In genomic region chr13:28137556-28137955, GRCh38 we compare ENCODE assay signal across 8 cellular contexts. TPM values are rescaled to one million over a fixed set of nuclear protein-coding genes. Genes with fewer than 3 reads are reported as not detected.
DNase-seq lines count a peak whose midpoint lies in the region; ATAC-seq, FAIRE-seq and TF ChIP-seq lines count a peak whose summit lies in the region.

No MANE protein-coding gene starts in this region.

- peaks cover 3% of the 10 kb centered on the region for H3K79me1 ChIP-seq in mesenchymal stem cell (replicated peaks; ENCODE audit: low read length, poor library complexity, severe bottlenecking)

- no peak overlapping the region for H2BK5ac ChIP-seq in mesenchymal stem cell (ENCODE audit: low read depth, low read length, poor library complexity, severe bottlenecking)

- H3K4ac ChIP-seq in mesenchymal stem cell (ENCODE audit: low read depth in 1 of 2, low read length in 2 of 2), result peak overlapping the region; percentile 75

- no peak for TF ChIP-seq POLR2A in vagina (IDR thresholded peaks at IDR 0.05)

- H2AK5ac ChIP-seq in mesenchymal stem cell (ENCODE audit: low read length, severe bottlenecking), result peak overlapping the region; percentile 42

- no peak overlapping the region for H4K91ac ChIP-seq in mesenchymal stem cell (ENCODE audit: low read length)

- H3K23ac ChIP-seq in mesenchymal stem cell (ENCODE audit: low read length in 2 of 2), result no peak overlapping the region

- H2BK12ac ChIP-seq in mesenchymal stem cell (ENCODE audit: low read length in 2 of 2), result peak overlapping the region; percentile 21 to 89

- ATAC-seq in GM19397 (IDR thresholded peaks at IDR 0.05; ENCODE audit: unreplicated experiment), result peak; percentile 1
- ATAC-seq in HG03039 (IDR thresholded peaks at IDR 0.05; ENCODE audit: unreplicated experiment), result no peak
- ATAC-seq in HG02759 (IDR thresholded peaks at IDR 0.05; ENCODE audit: unreplicated experiment), result no peak

- intact Hi-C loops in vagina (cut with DNase I), result no loop called here

- H3K27ac ChIP-seq in mesenchymal stem cell (ENCODE audit: low read length, poor library complexity, severe bottlenecking) (peak overlapping the region; percentile 53), vagina (peak overlapping the region; percentile 94)

- H2BK15ac ChIP-seq in mesenchymal stem cell (ENCODE audit: low read depth, poor library complexity, severe bottlenecking), result no peak overlapping the region

- no peak overlapping the region for H4K8ac ChIP-seq in mesenchymal stem cell (ENCODE audit: low read length)

- no peaks in the 10 kb centered on the region for H3K9me3 ChIP-seq in mesenchymal stem cell (ENCODE audit: control insufficient read depth, low read length)
- H3K9me3 ChIP-seq in vagina, result no peaks in the 10 kb centered on the region

- peak overlapping the region in 1 of 2 experiments; percentile 99 for H3K18ac ChIP-seq in mesenchymal stem cell (ENCODE audit: low read depth in 1 of 2, low read length in 2 of 2)

- H3K4me1 ChIP-seq in mesenchymal stem cell (ENCODE audit: control insufficient read depth, insufficient read depth, low read depth, low read length) (peaks cover 6% of the 10 kb centered on the region), vagina (peaks cover 32% of the 10 kb centered on the region)

- no peak for FAIRE-seq in bronchial epithelial cell (lab: Jason Lieb, UNC)

- DNase-seq in Ammon's horn (ENCODE audit: low spot score) (peak; percentile 32), NCI-H1092 treated with DMSO at 0.1 percent for 48 hours (lab: John Stamatoyannopoulos, UW) (peak; percentile 83), bronchial epithelial cell (ENCODE audit: low read depth) (no peak), mesenchymal stem cell (no peak), vagina (ENCODE audit: extremely low spot score in 2 of 2) (no peak)

- 8% methylated on average over 3 of the region's 11 CpGs for whole genome bisulfite sequencing in mesenchymal stem cell

- peak overlapping the region; percentile 99 for H3K9ac ChIP-seq in mesenchymal stem cell (ENCODE audit: low read length)

- no peak overlapping the region for H2BK120ac ChIP-seq in mesenchymal stem cell (ENCODE audit: low read depth, low read length)

- H3K4me2 ChIP-seq in mesenchymal stem cell (ENCODE audit: low read length, poor library complexity, severe bottlenecking), result peak overlapping the region; percentile 69

- H3K4me3 ChIP-seq in bronchial epithelial cell (ENCODE audit: low read depth, low read length) (peak overlapping the region; percentile 84), mesenchymal stem cell (ENCODE audit: insufficient read depth in 1 of 2, low read depth in 1 of 2, low read length in 2 of 2) (peak overlapping the region; percentile 91 to 94), vagina (peak overlapping the region; percentile 73 to 99)

- peak overlapping the region in 1 of 2 experiments; percentile 74 for H3K14ac ChIP-seq in mesenchymal stem cell (ENCODE audit: low read length in 2 of 2)

- TF ChIP-seq CTCF in bronchial epithelial cell (IDR thresholded peaks at IDR 0.05; ENCODE audit: insufficient read depth, low read length, severe bottlenecking), result no peak
- TF ChIP-seq CTCF in vagina (IDR thresholded peaks at IDR 0.05), result no peak

- no peak overlapping the region for H2AFZ ChIP-seq in mesenchymal stem cell (ENCODE audit: low read depth, low read length)

- H3K27me3 ChIP-seq in bronchial epithelial cell (ENCODE audit: control insufficient read depth, insufficient read depth, low read length) (no peaks in the 10 kb centered on the region), mesenchymal stem cell (ENCODE audit: control insufficient read depth in 1 of 2, insufficient read depth in 1 of 2, low read length in 2 of 2) (no peaks in the 10 kb centered on the region), vagina (no peaks in the 10 kb centered on the region)

- H3K36me3 ChIP-seq in bronchial epithelial cell (ENCODE audit: control insufficient read depth, insufficient read depth, low read length), result no peaks in the 10 kb centered on the region
- H3K36me3 ChIP-seq in mesenchymal stem cell (ENCODE audit: control insufficient read depth in 1 of 2, insufficient read depth in 2 of 2, low read depth in 1 of 2, low read length in 2 of 2), result no peaks in the 10 kb centered on the region
- H3K36me3 ChIP-seq in vagina, result no peaks in the 10 kb centered on the region

RNA-seq across cellular contexts. Expression of gene PAN3, which starts 0.8 kb away (rescaled TPM):
- 11.8 and 12.5 TPM in 2 replicates for total RNA-seq in bronchial epithelial cell
- polyA plus RNA-seq in mesenchymal stem cell (2013, experiment 1 of 2), result 11.9 TPM
- 11.7 TPM for polyA plus RNA-seq in mesenchymal stem cell (2013, experiment 2 of 2)
- total RNA-seq in vagina, result 36.1 TPM

RNA-seq across cellular contexts. Expression of gene FLT3, which starts 37.2 kb away (rescaled TPM):
- total RNA-seq in bronchial epithelial cell (not detected in 2 replicates), vagina (not detected)
- polyA plus RNA-seq in mesenchymal stem cell (2013, experiment 1 of 2), result not detected
- polyA plus RNA-seq in mesenchymal stem cell (2013, experiment 2 of 2), result 0.01 TPM

Comparison
In these comparisons a context has a peak if more than half of its experiments do, and no peak if none do; other contexts are left out.
1. DNase-seq: peak in Ammon's horn (single experiment) and NCI-H1092 treated with DMSO at 0.1 percent for 48 hours (single experiment); none in bronchial epithelial cell (single experiment), mesenchymal stem cell (single experiment) and vagina (0 of 2).
2. Peak in every context shown above with its lines, with median percentiles within 50 percentile points of each other: H3K4me3 ChIP-seq.